Comparison of ENCODE assay signal across 3 cellular contexts in genomic region chr2:26526105-26526504, GRCh38.
TF ChIP-seq lines count a peak whose summit lies in the region.

No MANE protein-coding gene starts in this region.

TF ChIP-seq in HEK293, 187 proteins besides CTCF, POLR2A, EP300 and RAD21:
- TF ChIP-seq PRDM2 (tag by site-specific recombination; IDR thresholded peaks at IDR 0.05; ENCODE audit: borderline replicate concordance) (no peak), ZNF521 (tag by site-specific recombination; IDR thresholded peaks at IDR 0.05) (0 out of 2 replicates have a peak, but pooled peaks have one; percentile 64), SETDB1 (IDR thresholded peaks at IDR 0.05; ENCODE audit: insufficient read length, low read length) (no peak), HOXA7 (CRISPR knock-in tag; IDR thresholded peaks at IDR 0.05; ENCODE audit: borderline replicate concordance) (no peak), ZNF561 (tag by site-specific recombination; IDR thresholded peaks at IDR 0.05; ENCODE audit: borderline replicate concordance) (no peak), ZBTB17 (tag by site-specific recombination; IDR thresholded peaks at IDR 0.05) (peak; percentile 96), ZNF544 (tag by site-specific recombination; IDR thresholded peaks at IDR 0.05) (0 out of 2 replicates have a peak, but pooled peaks have one; percentile 35), ZNF366 (tag by site-specific recombination; conservative IDR thresholded peaks at IDR 0.05) (peak; percentile 99)

TF ChIP-seq in IMR-90, 13 proteins besides CTCF, POLR2A, EP300 and RAD21:
- TF ChIP-seq CHD1 (IDR thresholded peaks at IDR 0.05; ENCODE audit: low read depth, low read length): no peak
- no peak for TF ChIP-seq ELK1 (IDR thresholded peaks at IDR 0.05; ENCODE audit: borderline replicate concordance, low read depth, low read length)
- no peak for TF ChIP-seq NFE2L2 (IDR thresholded peaks at IDR 0.05; ENCODE audit: low read depth, low read length)
- no peak for TF ChIP-seq MAFK (IDR thresholded peaks at IDR 0.05; ENCODE audit: low read depth, low read length)
- TF ChIP-seq MAZ (IDR thresholded peaks at IDR 0.05; ENCODE audit: borderline replicate concordance, low read depth, low read length): no peak

TF ChIP-seq in H1, 55 proteins besides CTCF, POLR2A, EP300 and RAD21:
- TF ChIP-seq EZH2 (IDR thresholded peaks at IDR 0.05; ENCODE audit: low read depth, low read length, severe bottlenecking): no peak
- TF ChIP-seq CHD7 (IDR thresholded peaks at IDR 0.05; ENCODE audit: insufficient replicate concordance, low read length): no peak
- TF ChIP-seq ZNF274 (IDR thresholded peaks at IDR 0.05; ENCODE audit: borderline replicate concordance, extremely low read depth, low read length): no peak
- TF ChIP-seq GTF2F1 (IDR thresholded peaks at IDR 0.05; ENCODE audit: borderline replicate concordance, low read depth, low read length): no peak
- no peak for TF ChIP-seq TBP (IDR thresholded peaks at IDR 0.05; ENCODE audit: low read depth, low read length)
- TF ChIP-seq CBX5 (IDR thresholded peaks at IDR 0.05; ENCODE audit: low read depth, low read length): no peak
- TF ChIP-seq SRF (IDR thresholded peaks at IDR 0.05; ENCODE audit: low read depth, low read length): no peak
- no peak for TF ChIP-seq SIRT6 (IDR thresholded peaks at IDR 0.05; ENCODE audit: low read length)
- TF ChIP-seq CEBPB (IDR thresholded peaks at IDR 0.05; ENCODE audit: low read depth, low read length): no peak
- TF ChIP-seq CTBP2 (IDR thresholded peaks at IDR 0.05; ENCODE audit: borderline replicate concordance, insufficient read depth, insufficient read length, low read length): no peak
- TF ChIP-seq JUND (IDR thresholded peaks at IDR 0.05; ENCODE audit: low read length): no peak
- TF ChIP-seq TAF7 (optimal IDR thresholded peaks at IDR 0.05; ENCODE audit: borderline replicate concordance, low read depth, low read length): no peak
- no peak for TF ChIP-seq TAF1 (IDR thresholded peaks at IDR 0.05; ENCODE audit: low read depth, low read length)
- no peak for TF ChIP-seq YY1 (IDR thresholded peaks at IDR 0.05; ENCODE audit: low read depth, low read length)
- no peak for TF ChIP-seq KDM4A (IDR thresholded peaks at IDR 0.05; ENCODE audit: low read depth, low read length, severe bottlenecking)
- TF ChIP-seq SP2 (IDR thresholded peaks at IDR 0.05; ENCODE audit: low read length): no peak
- no peak for TF ChIP-seq EGR1 (IDR thresholded peaks at IDR 0.05; ENCODE audit: borderline replicate concordance, low read depth, low read length)
- TF ChIP-seq RNF2 (IDR thresholded peaks at IDR 0.05; ENCODE audit: borderline replicate concordance, low read depth, low read length, missing control alignments, poor library complexity, severe bottlenecking): no peak
